In genomic region chr4:11525085-11525484, GRCh38 we compare ENCODE assay signal across 21 cellular contexts.
"Had no signal": no experiment of that assay in that cellular context is flagged by ENCODE, and none has a peak within 500 bp of the region (broad histone marks: within the 10 kb centered on the region; RNA-seq: fewer than 3 reads in every experiment).

No MANE protein-coding gene starts in this region.

- H3K36me3 ChIP-seq: gastrocnemius medialis, left ventricle myocardium inferior, ovary, right lobe of liver, transverse colon had no signal

- DNase-seq: activated B cell treated with CpG ODN at 0.5 μM for 24 hours; activated CD4-positive, alpha-beta T cell treated with anti-CD3 and anti-CD28 coated beads, Interleukin-2, amount 50 U/mL, for 1 hour; activated CD8-positive, alpha-beta T cell treated with anti-CD3 and anti-CD28 coated beads for 36 hours; activated naive CD4-positive, alpha-beta T cell; activated T-cell treated with anti-CD3 and anti-CD28 coated beads, Interleukin-2, amount 50 U/mL, for 48 hours; anterior cingulate cortex; body of pancreas; cortex of kidney; gastrocnemius medialis; glutamatergic neuron; left ventricle myocardium inferior; nephron progenitor cell; ovary; right lobe of liver; stimulated activated CD4-positive, alpha-beta T cell treated with anti-CD3 and anti-CD28 coated beads, Interleukin-2, amount 100 ng/mL, for 48 hours; stimulated activated naive CD4-positive, alpha-beta T cell treated with Interleukin-2 at 50 U/mL for 16 hours; T-helper 2 cell; testis; transverse colon had no signal

- FAIRE-seq: islet of Langerhans had no signal

- H3K9me3 ChIP-seq: gastrocnemius medialis, ovary, right lobe of liver, testis had no signal

- H3K4me1 ChIP-seq: body of pancreas, gastrocnemius medialis, right lobe of liver, testis had no signal

- H3K4me3 ChIP-seq: body of pancreas, gastrocnemius medialis, left ventricle myocardium inferior, lung, ovary, right lobe of liver, testis, transverse colon had no signal

- H3K27me3 ChIP-seq: body of pancreas, gastrocnemius medialis, ovary, right lobe of liver, testis, transverse colon had no signal

- H3K27ac ChIP-seq: body of pancreas, gastrocnemius medialis, left ventricle myocardium inferior, ovary, right lobe of liver, testis, transverse colon had no signal
